11 cellular contexts compared by ENCODE assay signal in genomic region chr19:37329686-37330085, GRCh38. TPM values are rescaled to one million over a fixed set of nuclear protein-coding genes. Genes with fewer than 3 reads are reported as not detected.
DNase-seq lines count a peak whose midpoint lies in the region; ATAC-seq, FAIRE-seq and TF ChIP-seq lines count a peak whose summit lies in the region.
"Had no signal": no experiment of that assay in that cellular context is flagged by ENCODE, and none has a peak within 500 bp of the region (broad histone marks: within the 10 kb centered on the region; RNA-seq: fewer than 3 reads in every experiment).

No MANE protein-coding gene starts in this region.

- no peaks in the 10 kb centered on the region for H3K9me3 Mint-ChIP-seq in WTC11

- H3K27ac ChIP-seq in DND-41 (ENCODE audit: low read length) (no peak overlapping the region), Karpas-422 (ENCODE audit: low read length) (no peak overlapping the region), HepG2 (ENCODE audit: extremely low read length, insufficient read depth, low read length) (no peak overlapping the region)
- H3K27ac ChIP-seq: lower lobe of right lung, testis had no signal

- no peak overlapping the region for H3K4me3 ChIP-seq in DND-41 (ENCODE audit: low read depth in 1 of 2, low read length in 2 of 2)
- H3K4me3 ChIP-seq in Karpas-422 (ENCODE audit: low read length) = no peak overlapping the region
- no peak overlapping the region for H3K4me3 ChIP-seq in HepG2 (replicated peaks in 1 of 3; ENCODE audit: insufficient read depth in 1 of 3, low read depth in 2 of 3, low read length in 3 of 3)
- H3K4me3 ChIP-seq: lower lobe of right lung, testis had no signal

- peaks cover 6% of the 10 kb centered on the region for H3K79me2 ChIP-seq in DND-41 (ENCODE audit: insufficient read depth, low read length)
- H3K79me2 ChIP-seq in Karpas-422 (ENCODE audit: low read length) = no peaks in the 10 kb centered on the region
- H3K79me2 ChIP-seq in HepG2 (ENCODE audit: insufficient read depth, low read length) = no peaks in the 10 kb centered on the region

- peak; percentile 36; the same call in 1 of the 2 replicates for TF ChIP-seq RAD21 in HepG2 (CRISPR knock-in tag; IDR thresholded peaks at IDR 0.05)

- TF ChIP-seq CTCF in DND-41 (IDR thresholded peaks at IDR 0.05; ENCODE audit: borderline replicate concordance, extremely low read depth, low read length, poor library complexity, severe bottlenecking) = peak; percentile 41
- no peak for TF ChIP-seq CTCF in WTC11 (IDR thresholded peaks at IDR 0.05)
- peak; percentile 61 for TF ChIP-seq CTCF in HepG2 (CRISPR knock-in tag; IDR thresholded peaks at IDR 0.05)

- DNase-seq in DND-41 (no peak), Karpas-422 (peak; percentile 46), WTC11 (ENCODE audit: low spot score) (peak; percentile 44), HepG2 (ENCODE audit: low spot score) (peak; percentile 32), NCI-H2081 (lab: John Stamatoyannopoulos, UW) (no peak), HEK293T (ENCODE audit: extremely low spot score) (no peak), RCC 7860 (ENCODE audit: low spot score) (no peak)
- DNase-seq: foreskin melanocyte, GOT3, lower lobe of right lung, testis had no signal

- no peak overlapping the region for H2AFZ ChIP-seq in DND-41 (ENCODE audit: low read depth, low read length)
- no peak overlapping the region for H2AFZ ChIP-seq in Karpas-422 (ENCODE audit: low read length)
- no peak overlapping the region for H2AFZ ChIP-seq in HepG2 (ENCODE audit: low read length)

- peaks cover 38% of the 10 kb centered on the region for H3K36me3 Mint-ChIP-seq in WTC11

- no peak for TF ChIP-seq POLR2A in HepG2 (IDR thresholded peaks at IDR 0.05; ENCODE audit: insufficient read depth in 1 of 2, low read depth in 2 of 2, low read length in 2 of 2)

- TF ChIP-seq EP300 in HepG2 (IDR thresholded peaks at IDR 0.05; ENCODE audit: low read depth in 2 of 2, low read length in 2 of 2) (no peak), HepG2 (CRISPR knock-in tag; IDR thresholded peaks at IDR 0.05; ENCODE audit: borderline replicate concordance) (no peak)

- H3K27me3 Mint-ChIP-seq in WTC11 (ENCODE audit: low read depth) = no peaks in the 10 kb centered on the region

- H4K20me1 ChIP-seq in DND-41 (ENCODE audit: insufficient read depth, low read length) = no peaks in the 10 kb centered on the region
- no peaks in the 10 kb centered on the region for H4K20me1 ChIP-seq in Karpas-422 (ENCODE audit: insufficient read depth, low read depth, low read length)
- no peaks in the 10 kb centered on the region for H4K20me1 ChIP-seq in HepG2 (ENCODE audit: insufficient read depth, low read length)

- no peak overlapping the region for H3K9ac ChIP-seq in DND-41 (ENCODE audit: low read depth, low read length)
- no peak overlapping the region for H3K9ac ChIP-seq in Karpas-422 (ENCODE audit: low read length)
- no peak overlapping the region for H3K9ac ChIP-seq in HepG2 (ENCODE audit: insufficient read depth, low read depth, low read length)

- CTCF ChIA-PET in WTC11 (lab: Charles Lee) (interaction anchor here (0.6 kb wide), 2 partner anchors 10 to 337 kb away, joined by 3 to 4 read pairs; no protein-coding TSS in a partner anchor), HepG2 (lab: Yijun Ruan, JAX; ENCODE audit: low intra/inter-chr PET ratio, low total read pairs) (no interaction called here), HEK293T (lab: Yijun Ruan, JAX) (interaction anchor here (0.5 kb wide), 1 partner anchor 429 kb away, joined by 3 read pairs; no protein-coding TSS in a partner anchor)

- POLR2A ChIA-PET in WTC11 (lab: Charles Lee) = no interaction called here
- POLR2A ChIA-PET in HepG2 (lab: Yijun Ruan, JAX) = no interaction called here
- POLR2A ChIA-PET in HEK293T (lab: Yijun Ruan, JAX) = no interaction called here

- WGBS in HepG2 (ENCODE audit: low lambda C conversion rate) = 100% methylated on average over 1 of the region's 1 CpG

- H3K27me3 ChIP-seq in DND-41 (ENCODE audit: insufficient read depth, low read length, poor library complexity) = no peaks in the 10 kb centered on the region
- no peaks in the 10 kb centered on the region for H3K27me3 ChIP-seq in Karpas-422 (ENCODE audit: low read length)
- no peaks in the 10 kb centered on the region for H3K27me3 ChIP-seq in HepG2 (ENCODE audit: control insufficient read depth in 1 of 2, insufficient read depth in 2 of 2, low read length in 2 of 2)
- H3K27me3 ChIP-seq: testis had no signal

- no peak overlapping the region for H3K27ac Mint-ChIP-seq in WTC11

- intact Hi-C loops in HepG2 (cut with micrococcal nuclease; ENCODE audit: unreplicated experiment) = no loop called here

- H3K9me3 ChIP-seq in DND-41 (ENCODE audit: insufficient read depth, low read length, severe bottlenecking) = no peaks in the 10 kb centered on the region
- H3K9me3 ChIP-seq in Karpas-422 (ENCODE audit: low read length) = peaks cover 8% of the 10 kb centered on the region; the same call in 1 of the 2 replicates
- peaks cover 9% of the 10 kb centered on the region for H3K9me3 ChIP-seq in HepG2 (ENCODE audit: low read length)
- H3K9me3 ChIP-seq: lower lobe of right lung, testis had no signal

- ATAC-seq in DND-41 (ENCODE audit: insufficient read depth, low read depth) (no peak), WTC11 (peak; percentile 35), HepG2 (peak; percentile 77)
- ATAC-seq: lower lobe of right lung had no signal

- no peak overlapping the region for H3K4me2 ChIP-seq in DND-41 (ENCODE audit: insufficient read depth, low read length)
- H3K4me2 ChIP-seq in Karpas-422 (ENCODE audit: low read depth, low read length, poor library complexity, severe bottlenecking) = no peak overlapping the region
- no peak overlapping the region for H3K4me2 ChIP-seq in HepG2 (ENCODE audit: low read depth, low read length)

- no TSS peak for BruUV-seq in HepG2 (replicated peaks; lab: Mats Ljungman, UMichigan)

- peaks cover 25% of the 10 kb centered on the region for H3K4me1 Mint-ChIP-seq in WTC11

- in situ Hi-C loops in HepG2 (cut with HindIII; ENCODE audit: extremely low pct_ligation_motif_present, low pct_unique_long_range_greater_than_20kb) = no loop called here

- peaks cover 47% of the 10 kb centered on the region for H3K36me3 ChIP-seq in DND-41 (ENCODE audit: insufficient read depth, low read length)
- peaks cover 59% of the 10 kb centered on the region for H3K36me3 ChIP-seq in Karpas-422 (ENCODE audit: insufficient read depth, low read length)
- peaks cover 9 to 41% of the 10 kb centered on the region in 2 experiments; a peak in 4 of 5 replicates for H3K36me3 ChIP-seq in HepG2 (replicated peaks in 1 of 2; ENCODE audit: control insufficient read depth in 1 of 2, insufficient read depth in 2 of 2, low read length in 2 of 2)

- FAIRE-seq in HepG2 (lab: Jason Lieb, UNC) = no peak
- FAIRE-seq in RCC 7860 (lab: Jason Lieb, UNC) = no peak

- H3K4me1 ChIP-seq in DND-41 (ENCODE audit: insufficient read depth, low read length) (peaks cover 14% of the 10 kb centered on the region), Karpas-422 (ENCODE audit: low read length) (no peaks in the 10 kb centered on the region), HepG2 (ENCODE audit: insufficient read depth, low read length) (no peaks in the 10 kb centered on the region)
- H3K4me1 ChIP-seq: lower lobe of right lung, testis had no signal

- no peaks in the 10 kb centered on the region for H3K9me2 ChIP-seq in Karpas-422 (replicated peaks; ENCODE audit: insufficient read depth, low read length)

- H3K4me3 Mint-ChIP-seq in WTC11 = no peak overlapping the region

TF ChIP-seq in HepG2, 621 proteins besides CTCF, POLR2A, EP300 and RAD21 (continues in another document):
- TF ChIP-seq SMC3 (IDR thresholded peaks at IDR 0.05; ENCODE audit: low read length) (peak; percentile 25; the same call in 1 of the 2 replicates), ZMYM2 (CRISPR knock-in tag; IDR thresholded peaks at IDR 0.05) (no peak), ZNF589 (CRISPR knock-in tag; conservative IDR thresholded peaks at IDR 0.05) (no peak), ZNF446 (CRISPR knock-in tag; IDR thresholded peaks at IDR 0.05) (no peak), STAG1 (CRISPR knock-in tag; IDR thresholded peaks at IDR 0.05) (peak; percentile 69), ZNF652 (CRISPR knock-in tag; IDR thresholded peaks at IDR 0.05; ENCODE audit: borderline replicate concordance, low read depth) (no peak)

TF ChIP-seq in HEK293T, 16 proteins besides CTCF, POLR2A, EP300 and RAD21:
- TF ChIP-seq ARNT (IDR thresholded peaks at IDR 0.05) (no peak), FOXA1 (IDR thresholded peaks at IDR 0.05) (no peak), ZNF384 (IDR thresholded peaks at IDR 0.05) (no peak), SP1 (IDR thresholded peaks at IDR 0.05) (no peak), HDGF (IDR thresholded peaks at IDR 0.05; ENCODE audit: borderline replicate concordance) (no peak), BHLHE40 (IDR thresholded peaks at IDR 0.05; ENCODE audit: borderline replicate concordance) (no peak), NFRKB (IDR thresholded peaks at IDR 0.05) (no peak)

RNA-seq across cellular contexts. Expression of gene ZNF527, which starts 41.2 kb away (rescaled TPM):
- total RNA-seq in Karpas-422 (2014; rRNA removed; shearing (Covaris generic); ENCODE audit: low replicate concordance) = 3.2 and 11.0 TPM in 2 replicates
- 3.3 to 3.9 TPM (median 3.3 TPM) in 3 replicates for total RNA-seq in WTC11 (2021)
- total RNA-seq in HepG2 (2016; rRNA removed; fragmentation: Illumina TruSeq; extraction: Trizol) = 3.5 and 4.2 TPM in 2 replicates
- 0.40 and 0.71 TPM in 2 replicates for total RNA-seq in HepG2 (2016; cell fraction: cytosol; rRNA removed; fragmentation: Illumina TruSeq; extraction: Trizol; ENCODE audit: low read depth)
- 3.8 and 3.9 TPM in 2 replicates for total RNA-seq in HepG2 (2016; cell fraction: insoluble cytoplasmic fraction; rRNA removed; fragmentation: Illumina TruSeq; extraction: Trizol)
- total RNA-seq in HepG2 (2016; cell fraction: membrane; rRNA removed; fragmentation: Illumina TruSeq; extraction: Trizol) = 1.6 and 1.9 TPM in 2 replicates
- total RNA-seq in HepG2 (2016; cell fraction: nucleus; rRNA removed; fragmentation: Illumina TruSeq; extraction: Trizol) = 4.9 and 5.8 TPM in 2 replicates
- polyA plus RNA-seq in HepG2 (2011; rRNA removed) = 1.0 and 1.5 TPM in 2 replicates
- polyA plus RNA-seq in HepG2 (2011; cell fraction: cytosol; rRNA removed) = 0.52 and 0.82 TPM in 2 replicates
- polyA plus RNA-seq in HepG2 (2011; cell fraction: nucleus; rRNA removed) = 1.2 and 2.0 TPM in 2 replicates
- polyA plus RNA-seq in HepG2 (2012) = 0.68 and 1.6 TPM in 2 replicates
- 0.25 and 0.35 TPM in 2 replicates for polyA plus RNA-seq in HepG2 (2016; cell fraction: cytosol; fragmentation: Illumina TruSeq; extraction: Trizol; ENCODE audit: low read depth)
- polyA plus RNA-seq in HepG2 (2016; cell fraction: insoluble cytoplasmic fraction; fragmentation: Illumina TruSeq; extraction: Trizol; ENCODE audit: low read depth) = 2.2 and 2.5 TPM in 2 replicates
- polyA plus RNA-seq in HepG2 (2016; cell fraction: membrane; fragmentation: Illumina TruSeq; extraction: Trizol; ENCODE audit: low read depth) = 0.51 and 0.65 TPM in 2 replicates
- polyA plus RNA-seq in HepG2 (2016; cell fraction: nucleus; fragmentation: Illumina TruSeq; extraction: Trizol; ENCODE audit: insufficient read depth, low read depth) = 6.7 and 8.5 TPM in 2 replicates
- 1.5 and 4.1 TPM in 2 replicates for polyA minus RNA-seq in HepG2 (2011; rRNA and poly(A)+ RNA removed; ENCODE audit: low replicate concordance)
- 0.79 and 1.4 TPM in 2 replicates for polyA minus RNA-seq in HepG2 (2011; cell fraction: cytosol; rRNA and poly(A)+ RNA removed)
- polyA minus RNA-seq in HepG2 (2011; cell fraction: nucleus; rRNA and poly(A)+ RNA removed) = 9.0 and 9.6 TPM in 2 replicates

Comparison
In these comparisons a context has a peak if more than half of its experiments do, and no peak if none do; other contexts are left out.
1. DNase-seq: peak in Karpas-422 (single experiment), WTC11 (single experiment) and HepG2 (single experiment); none in DND-41 (single experiment), NCI-H2081 (0 of 2), HEK293T (single experiment) and RCC 7860 (single experiment).